In genomic region chr1:167791281-167792209, GRCh38 we compare ENCODE assay signal across 10 cellular contexts.
A peak's percentile ranks its signal among the peaks of the same experiment; 100 is the strongest.
DNase-seq lines count a peak whose midpoint lies in the region; ATAC-seq and TF ChIP-seq lines count a peak whose summit lies in the region.
"Had no signal": no experiment of that assay in that cellular context is flagged by ENCODE, and none has a peak within 500 bp of the region (broad histone marks: within the 10 kb centered on the region; RNA-seq: fewer than 3 reads in every experiment).

No MANE protein-coding gene starts in this region.

- intact Hi-C loops in ascending aorta (cut with DNase I), result no loop called here

- H4K91ac ChIP-seq in trophoblast cell (ENCODE audit: low read depth, low read length), result no peak overlapping the region

- peak overlapping the region in 10 of 11 experiments; percentile 2 to 86 (median 69); a peak in 19 of 22 replicates for H3K27ac ChIP-seq in BLaER1 treated with 17β-estradiol and CSF1 and Interleukin-3, amounts not matched to agents 10 nM and 100 nM
- H3K27ac ChIP-seq in trophoblast cell (ENCODE audit: low read depth, low read length), result no peak overlapping the region
- peak overlapping the region in 1 of 2 donors; percentile 43 for H3K27ac ChIP-seq in ascending aorta

- H3K9ac ChIP-seq in BLaER1 treated with 17β-estradiol and CSF1 and Interleukin-3, amounts not matched to agents 10 nM and 100 nM, result peak overlapping the region in 8 of 11 experiments; percentile 8 to 71 (median 48); a peak in 13 of 22 replicates
- no peak overlapping the region for H3K9ac ChIP-seq in trophoblast cell (ENCODE audit: low read length)

- ATAC-seq in GM18519 (IDR thresholded peaks at IDR 0.05; ENCODE audit: low FRiP score, unreplicated experiment), result no peak
- ATAC-seq in GM19328 (IDR thresholded peaks at IDR 0.05; ENCODE audit: unreplicated experiment), result no peak

- no peaks in the 10 kb centered on the region; a peak in 2 of 22 replicates for H3K9me3 ChIP-seq in BLaER1 treated with 17β-estradiol and CSF1 and Interleukin-3, amounts not matched to agents 10 nM and 100 nM (replicated peaks in 1 of 11)
- H3K9me3 ChIP-seq in trophoblast cell (ENCODE audit: insufficient read depth, low read depth, low read length) (no peaks in the 10 kb centered on the region), ascending aorta (no peaks in the 10 kb centered on the region)

- no peaks in the 10 kb centered on the region for H3K27me3 ChIP-seq in BLaER1 treated with 17β-estradiol and CSF1 and Interleukin-3, amounts not matched to agents 10 nM and 100 nM
- H3K27me3 ChIP-seq in trophoblast cell (ENCODE audit: insufficient read depth, low read length) (no peaks in the 10 kb centered on the region), H7 (ENCODE audit: control insufficient read depth, insufficient read depth, low read length) (no peaks in the 10 kb centered on the region), ascending aorta (no peaks in the 10 kb centered on the region)

- no peak overlapping the region for H3K4ac ChIP-seq in trophoblast cell (ENCODE audit: low read depth, low read length)

- no peaks in the 10 kb centered on the region for H4K20me1 ChIP-seq in BLaER1 treated with 17β-estradiol and CSF1 and Interleukin-3, amounts not matched to agents 10 nM and 100 nM

- H2AK5ac ChIP-seq in trophoblast cell (ENCODE audit: low read length), result no peak overlapping the region

- no peak overlapping the region for H4K12ac ChIP-seq in trophoblast cell (ENCODE audit: low read depth, low read length)

- no peak overlapping the region for H2BK5ac ChIP-seq in trophoblast cell (ENCODE audit: low read depth, low read length, poor library complexity)

- H3K18ac ChIP-seq in trophoblast cell (ENCODE audit: low read length), result no peak overlapping the region

- peaks cover 30 to 52% (median 46%) of the 10 kb centered on the region in 10 experiments for H3K4me1 ChIP-seq in BLaER1 treated with 17β-estradiol and CSF1 and Interleukin-3, amounts not matched to agents 10 nM and 100 nM
- H3K4me1 ChIP-seq in trophoblast cell (ENCODE audit: control insufficient read depth in 1 of 2, insufficient read depth in 2 of 2, low read length in 2 of 2) (peaks cover 5 to 7% of the 10 kb centered on the region in 2 experiments), ascending aorta (peaks cover 0 to 18% of the 10 kb centered on the region in 2 donors)

- H3K4me2 ChIP-seq in BLaER1 treated with 17β-estradiol and CSF1 and Interleukin-3, amounts not matched to agents 10 nM and 100 nM, result peak overlapping the region; percentile 42 to 76 (median 69)
- no peak overlapping the region for H3K4me2 ChIP-seq in trophoblast cell (ENCODE audit: low read length)

- H3K14ac ChIP-seq in trophoblast cell (ENCODE audit: low read length), result no peak overlapping the region

- H3K36me3 ChIP-seq in BLaER1 treated with 17β-estradiol and CSF1 and Interleukin-3, amounts not matched to agents 10 nM and 100 nM, result peaks cover 37 to 59% (median 43%) of the 10 kb centered on the region in 11 experiments
- H3K36me3 ChIP-seq in trophoblast cell (ENCODE audit: control insufficient read depth in 1 of 2, insufficient read depth in 2 of 2, low read length in 2 of 2) (peaks cover 29 to 43% of the 10 kb centered on the region in 2 experiments), H7 (replicated peaks; ENCODE audit: control insufficient read depth, insufficient read depth, low read length) (peaks cover 10% of the 10 kb centered on the region), ascending aorta (peaks cover 17 to 29% of the 10 kb centered on the region in 2 donors)

- no peak overlapping the region for H3K4me3 ChIP-seq in BLaER1 treated with 17β-estradiol and CSF1 and Interleukin-3, amounts not matched to agents 10 nM and 100 nM
- no peak overlapping the region for H3K4me3 ChIP-seq in trophoblast cell (ENCODE audit: low read depth, low read length)
- H3K4me3 ChIP-seq in H7 (ENCODE audit: insufficient read depth, low read depth, low read length), result no peak overlapping the region
- no peak overlapping the region for H3K4me3 ChIP-seq in ascending aorta

- no peak overlapping the region for H2BK120ac ChIP-seq in trophoblast cell (ENCODE audit: insufficient read depth, low read length, poor library complexity)

- no peak for TF ChIP-seq CTCF in ascending aorta (IDR thresholded peaks at IDR 0.05)

- WGBS in trophoblast cell (ENCODE audit: extremely low coverage, insufficient coverage, insufficient read length), result no CpG with 5 or more reads among the region's 6 CpGs

- DNase-seq in NCI-H524 treated with DMSO at 0.1 percent for 48 hours (lab: John Stamatoyannopoulos, UW) (peak; percentile 51), fibroblast of peridontal ligament (ENCODE audit: extremely low read depth) (peak; percentile 93), trophoblast cell (peak; percentile 15 to 49), H7 (no peak), ascending aorta (ENCODE audit: low spot score in 2 of 2) (no peak)
- DNase-seq: GOT3, T-helper 9 cell had no signal

- H2AFZ ChIP-seq in trophoblast cell (ENCODE audit: insufficient read depth, low read length, poor library complexity), result no peak overlapping the region

- H3K79me2 ChIP-seq in trophoblast cell (ENCODE audit: control insufficient read depth, insufficient read depth, low read length, poor library complexity), result no peaks in the 10 kb centered on the region

- no peak overlapping the region for H2BK12ac ChIP-seq in trophoblast cell (ENCODE audit: low read length)

- peaks cover 2% of the 10 kb centered on the region for H3K79me1 ChIP-seq in trophoblast cell (ENCODE audit: low read length)

- H3K23ac ChIP-seq in trophoblast cell (ENCODE audit: low read length), result no peak overlapping the region

- no peak overlapping the region for H4K8ac ChIP-seq in trophoblast cell (ENCODE audit: low read depth, low read length)

Comparison
In these comparisons a context has a peak if more than half of its experiments do, and no peak if none do; other contexts are left out.
1. DNase-seq: peak in NCI-H524 treated with DMSO at 0.1 percent for 48 hours (single experiment), fibroblast of peridontal ligament (single experiment) and trophoblast cell (2 of 2); none in H7 (single experiment) and ascending aorta (0 of 2).